16 cellular contexts compared by ENCODE assay signal in genomic region chr6:106309024-106309423, GRCh38. TPM values are rescaled to one million over a fixed set of nuclear protein-coding genes. Genes with fewer than 3 reads are reported as not detected.
DNase-seq lines count a peak whose midpoint lies in the region; ATAC-seq, FAIRE-seq and TF ChIP-seq lines count a peak whose summit lies in the region.
"Had no signal": no experiment of that assay in that cellular context is flagged by ENCODE, and none has a peak within 500 bp of the region (broad histone marks: within the 10 kb centered on the region; RNA-seq: fewer than 3 reads in every experiment).

No MANE protein-coding gene starts in this region.

- no peak overlapping the region for H3K27ac Mint-ChIP-seq in CD8-positive, alpha-beta memory T cell
- no peak overlapping the region for H3K27ac Mint-ChIP-seq in activated CD8-positive, alpha-beta T cell treated with anti-CD3 and anti-CD28 coated beads, Interleukin-2, amount 10 ng/mL, durations not matched to agents 7 days and 5 days
- H3K27ac Mint-ChIP-seq: CD8-positive, alpha-beta T cell; H9 had no signal

- TF ChIP-seq CTCF in HEK293 (tag by site-specific recombination; IDR thresholded peaks at IDR 0.05) (no peak), endothelial cell of umbilical vein (IDR thresholded peaks at IDR 0.05; ENCODE audit: extremely low read depth in 1 of 2, insufficient read depth in 1 of 2, low read depth in 1 of 2, low read length in 2 of 2) (no peak)

- H3K27me3 ChIP-seq in SJSA1 (replicated peaks) (no peaks in the 10 kb centered on the region), endothelial cell of umbilical vein (ENCODE audit: control insufficient read depth in 2 of 2, insufficient read depth in 2 of 2, low read length in 2 of 2) (no peaks in the 10 kb centered on the region)
- no peaks in the 10 kb centered on the region for H3K27me3 ChIP-seq in CD8-positive, alpha-beta memory T cell (ENCODE audit: insufficient read depth, low read length, poor library complexity, severe bottlenecking)
- H3K27me3 ChIP-seq: BLaER1 had no signal

- H4K20me1 ChIP-seq in endothelial cell of umbilical vein (replicated peaks; ENCODE audit: control insufficient read depth, extremely low read depth, insufficient read depth, low read length): peaks cover 2% of the 10 kb centered on the region

- CTCF ChIA-PET in HEK293 (lab: Yijun Ruan, JAX) (interaction anchor here (0.5 to 2.5 kb wide), 5 partner anchors 8 to 1323 kb away, joined by 3 to 19 read pairs (median 4); no protein-coding TSS in a partner anchor), endothelial cell of umbilical vein (lab: Charles Lee) (interaction anchor here (0.8 to 2.4 kb wide), 3 partner anchors 8 to 57 kb away, joined by 3 to 6 read pairs (median 6); no protein-coding TSS in a partner anchor)
- CTCF ChIA-PET in CD8-positive, alpha-beta memory T cell (lab: Charles Lee): no interaction called here
- CTCF ChIA-PET in activated CD8-positive, alpha-beta T cell treated with anti-CD3 and anti-CD28 coated beads, Interleukin-2, amount 10 ng/mL, durations not matched to agents 7 days and 5 days (lab: Charles Lee): interaction anchor here (0.7 to 2.1 kb wide), 4 partner anchors 8 to 223 kb away, joined by 3 to 10 read pairs (median 4); no protein-coding TSS in a partner anchor

- no peaks in the 10 kb centered on the region for H3K9me1 ChIP-seq in endothelial cell of umbilical vein (replicated peaks; ENCODE audit: control insufficient read depth, extremely low read depth, insufficient read depth, low read length)

- DNase-seq in SJSA1 (ENCODE audit: low read depth in 1 of 2, low spot score in 2 of 2) (no peak), endothelial cell of umbilical vein (ENCODE audit: low read depth, low spot score) (no peak), T-helper 9 cell (no peak)
- DNase-seq in activated CD8-positive, alpha-beta memory T cell treated with anti-CD3 and anti-CD28 coated beads, Interleukin-2, amount 50 U/mL, for 4 hours: no peak
- DNase-seq in CD8-positive, alpha-beta memory T cell: no peak
- DNase-seq in activated CD8-positive, alpha-beta T cell treated with anti-CD3 and anti-CD28 coated beads, Interleukin-2, amount 10 ng/mL, durations not matched to agents 7 days and 5 days: no peak
- DNase-seq: CD8-positive, alpha-beta T cell; DMS 273 treated with DMSO at 0.1 percent for 48 hours; H9; NCI-H1436; NCI-H2029; NCI-H2171; NCI-H446 treated with DMSO at 0.1 percent for 48 hours; OCI-M1 had no signal

- dilution Hi-C loops in endothelial cell of umbilical vein (cut with MboI; ENCODE audit: extremely low pct_ligation_motif_present, low sequenced_read_pairs): no loop called here

- peaks cover 0 to 61% (median 27%) of the 10 kb centered on the region in 3 donors for H3K36me3 Mint-ChIP-seq in CD8-positive, alpha-beta memory T cell
- peaks cover 45% of the 10 kb centered on the region for H3K36me3 Mint-ChIP-seq in activated CD8-positive, alpha-beta T cell treated with anti-CD3 and anti-CD28 coated beads, Interleukin-2, amount 10 ng/mL, durations not matched to agents 7 days and 5 days (ENCODE audit: low read depth)

- H3K4me3 Mint-ChIP-seq in CD8-positive, alpha-beta memory T cell: no peak overlapping the region
- H3K4me3 Mint-ChIP-seq in activated CD8-positive, alpha-beta T cell treated with anti-CD3 and anti-CD28 coated beads, Interleukin-2, amount 10 ng/mL, durations not matched to agents 7 days and 5 days: no peak overlapping the region
- H3K4me3 Mint-ChIP-seq: CD8-positive, alpha-beta T cell; H9 had no signal

- H3K4me1 Mint-ChIP-seq in CD8-positive, alpha-beta memory T cell: peaks cover 47 to 70% (median 70%) of the 10 kb centered on the region in 3 donors
- peaks cover 23% of the 10 kb centered on the region for H3K4me1 Mint-ChIP-seq in activated CD8-positive, alpha-beta T cell treated with anti-CD3 and anti-CD28 coated beads, Interleukin-2, amount 10 ng/mL, durations not matched to agents 7 days and 5 days (ENCODE audit: low read depth)

- ATAC-seq in activated CD8-positive, alpha-beta T cell treated with anti-CD3 and anti-CD28 coated beads, Interleukin-2, amount 10 ng/mL, durations not matched to agents 7 days and 5 days: no peak
- ATAC-seq: CD8-positive, alpha-beta T cell had no signal

- H3K27me3 Mint-ChIP-seq in CD8-positive, alpha-beta memory T cell: no peaks in the 10 kb centered on the region
- no peaks in the 10 kb centered on the region for H3K27me3 Mint-ChIP-seq in activated CD8-positive, alpha-beta T cell treated with anti-CD3 and anti-CD28 coated beads, Interleukin-2, amount 10 ng/mL, durations not matched to agents 7 days and 5 days (ENCODE audit: low read depth)

- no TSS peak for BruUV-seq in endothelial cell of umbilical vein (replicated peaks; lab: Mats Ljungman, UMichigan)

- no peak overlapping the region for H3K27ac ChIP-seq in HEK293 (ENCODE audit: extremely low read depth, low read depth, low read length)
- peak overlapping the region; percentile 70 for H3K27ac ChIP-seq in SJSA1
- H3K27ac ChIP-seq in endothelial cell of umbilical vein (ENCODE audit: insufficient read depth, low read depth, low read length): no peak overlapping the region
- no peak overlapping the region for H3K27ac ChIP-seq in CD8-positive, alpha-beta memory T cell (ENCODE audit: low read depth, low read length)
- H3K27ac ChIP-seq: BLaER1 had no signal

- no peak for TF ChIP-seq POLR2A in endothelial cell of umbilical vein (IDR thresholded peaks at IDR 0.05; ENCODE audit: low read depth, low read length)

- H3K9me3 ChIP-seq in HEK293 (ENCODE audit: control insufficient read depth, insufficient read depth, low read depth, low read length) (no peaks in the 10 kb centered on the region), SJSA1 (replicated peaks) (no peaks in the 10 kb centered on the region), endothelial cell of umbilical vein (replicated peaks; ENCODE audit: control insufficient read depth, insufficient read depth, low read length) (no peaks in the 10 kb centered on the region)
- H3K9me3 ChIP-seq in CD8-positive, alpha-beta memory T cell (ENCODE audit: low read length): no peaks in the 10 kb centered on the region
- H3K9me3 ChIP-seq: BLaER1 had no signal

- FAIRE-seq in endothelial cell of umbilical vein (lab: Jason Lieb, UNC): no peak

- H3K79me2 ChIP-seq in endothelial cell of umbilical vein (ENCODE audit: control insufficient read depth, insufficient read depth, low read length): peaks cover 51% of the 10 kb centered on the region

- POLR2A ChIA-PET in HEK293 (lab: Yijun Ruan, JAX): interaction anchor here (2.9 kb wide), 1 partner anchor 16 kb away, joined by 14 read pairs; the partner anchor contains the start of gene ATG5
- POLR2A ChIA-PET in endothelial cell of umbilical vein (lab: Charles Lee): no interaction called here
- POLR2A ChIA-PET in CD8-positive, alpha-beta memory T cell (lab: Charles Lee): no interaction called here
- POLR2A ChIA-PET in activated CD8-positive, alpha-beta T cell treated with anti-CD3 and anti-CD28 coated beads, Interleukin-2, amount 10 ng/mL, durations not matched to agents 7 days and 5 days (lab: Charles Lee): no interaction called here

- H3K36me3 ChIP-seq in HEK293 (ENCODE audit: control insufficient read depth in 2 of 2, insufficient read depth in 1 of 2, low read length in 2 of 2) (peaks cover 0 to 11% of the 10 kb centered on the region in 2 experiments), SJSA1 (peaks cover 45% of the 10 kb centered on the region), endothelial cell of umbilical vein (ENCODE audit: control insufficient read depth in 2 of 2, extremely low read depth in 1 of 2, insufficient read depth in 2 of 2, low read length in 2 of 2) (no peaks in the 10 kb centered on the region)
- peaks cover 4% of the 10 kb centered on the region for H3K36me3 ChIP-seq in CD8-positive, alpha-beta memory T cell (ENCODE audit: insufficient read depth, low read length)

- H3K9me3 Mint-ChIP-seq in CD8-positive, alpha-beta memory T cell: no peaks in the 10 kb centered on the region
- H3K9me3 Mint-ChIP-seq in activated CD8-positive, alpha-beta T cell treated with anti-CD3 and anti-CD28 coated beads, Interleukin-2, amount 10 ng/mL, durations not matched to agents 7 days and 5 days (ENCODE audit: insufficient read depth): no peaks in the 10 kb centered on the region
- H3K9me3 Mint-ChIP-seq: CD8-positive, alpha-beta T cell; H9 had no signal

- H3K4me3 ChIP-seq in HEK293 (ENCODE audit: low read depth, low read length) (no peak overlapping the region), SJSA1 (no peak overlapping the region), endothelial cell of umbilical vein (replicated peaks in 1 of 3; ENCODE audit: insufficient read depth in 1 of 3, low read depth in 1 of 3, low read length in 3 of 3) (no peak overlapping the region)
- H3K4me3 ChIP-seq in CD8-positive, alpha-beta memory T cell (ENCODE audit: low read length): no peak overlapping the region
- H3K4me3 ChIP-seq: BLaER1 had no signal

- H3K4me1 ChIP-seq in HEK293 (ENCODE audit: control insufficient read depth, insufficient read depth, low read length) (peaks cover 22% of the 10 kb centered on the region), SJSA1 (replicated peaks) (peaks cover 34% of the 10 kb centered on the region), endothelial cell of umbilical vein (ENCODE audit: control insufficient read depth, extremely low read depth, insufficient read depth, low read length) (peaks cover 26% of the 10 kb centered on the region)
- H3K4me1 ChIP-seq in CD8-positive, alpha-beta memory T cell (ENCODE audit: insufficient read depth, low read length): peaks cover 9% of the 10 kb centered on the region
- H3K4me1 ChIP-seq: BLaER1 had no signal

- intact Hi-C loops in endothelial cell of umbilical vein (cut with micrococcal nuclease): loop anchor here (10.0 kb wide), 2 partner anchors 314 to 404 kb away; no protein-coding TSS in a partner anchor

- H2AFZ ChIP-seq in endothelial cell of umbilical vein (ENCODE audit: low read depth, low read length): no peak overlapping the region

- no peak overlapping the region for H3K9ac ChIP-seq in endothelial cell of umbilical vein (replicated peaks; ENCODE audit: extremely low read depth, insufficient read depth, low read length)
- H3K9ac ChIP-seq: BLaER1 had no signal

- peak overlapping the region; percentile 17 for H3K4me2 ChIP-seq in endothelial cell of umbilical vein (ENCODE audit: insufficient read depth, low read length)
- H3K4me2 ChIP-seq: BLaER1 had no signal

RNA-seq across cellular contexts. Expression of gene ATG5, which starts 16.5 kb away (rescaled TPM):
- 57.9 and 68.7 TPM in 2 replicates for total RNA-seq in SJSA1 (2014; rRNA removed; shearing (Covaris generic))
- 32.8 and 35.9 TPM in 2 replicates for total RNA-seq in endothelial cell of umbilical vein
- polyA plus RNA-seq in endothelial cell of umbilical vein: 10.0 and 14.1 TPM in 2 replicates
- 18.2 and 20.5 TPM in 2 replicates for polyA plus RNA-seq in endothelial cell of umbilical vein (2011; cell fraction: cytosol; rRNA removed)
- 19.4 and 23.9 TPM in 2 replicates for polyA plus RNA-seq in endothelial cell of umbilical vein (2011; cell fraction: nucleus; rRNA removed)
- 26.7 and 32.4 TPM in 2 replicates for polyA plus RNA-seq in endothelial cell of umbilical vein (2012)
- 11.2 and 19.2 TPM in 2 replicates for polyA minus RNA-seq in endothelial cell of umbilical vein
- 9.8 TPM for polyA minus RNA-seq in endothelial cell of umbilical vein (2011; cell fraction: cytosol; rRNA and poly(A)+ RNA removed)
- 38.9 and 49.1 TPM in 2 replicates for polyA minus RNA-seq in endothelial cell of umbilical vein (2011; cell fraction: nucleus; rRNA and poly(A)+ RNA removed)
- 10 to 100 TPM; 44.5 to 45.0 TPM for total RNA-seq in CD8-positive, alpha-beta memory T cell
- polyA plus RNA-seq in CD8-positive, alpha-beta memory T cell: 39.0 TPM
- total RNA-seq in activated CD8-positive, alpha-beta T cell treated with anti-CD3 and anti-CD28 coated beads, Interleukin-2, amount 10 ng/mL, durations not matched to agents 7 days and 5 days: 10 to 100 TPM; 31.6 to 36.0 TPM

RNA-seq across cellular contexts. Expression of gene CRYBG1, which starts 51.5 kb away (rescaled TPM):
- 6.4 and 10.1 TPM in 2 replicates for total RNA-seq in SJSA1 (2014; rRNA removed; shearing (Covaris generic))
- 25.0 and 30.1 TPM in 2 replicates for total RNA-seq in endothelial cell of umbilical vein
- 3.1 and 4.1 TPM in 2 replicates for polyA plus RNA-seq in endothelial cell of umbilical vein
- polyA plus RNA-seq in endothelial cell of umbilical vein (2011; cell fraction: cytosol; rRNA removed): 3.4 and 3.7 TPM in 2 replicates
- 8.9 and 9.9 TPM in 2 replicates for polyA plus RNA-seq in endothelial cell of umbilical vein (2011; cell fraction: nucleus; rRNA removed)
- polyA plus RNA-seq in endothelial cell of umbilical vein (2012): 4.0 and 9.3 TPM in 2 replicates
- polyA minus RNA-seq in endothelial cell of umbilical vein: 11.6 and 12.6 TPM in 2 replicates
- 5.1 TPM for polyA minus RNA-seq in endothelial cell of umbilical vein (2011; cell fraction: cytosol; rRNA and poly(A)+ RNA removed)
- polyA minus RNA-seq in endothelial cell of umbilical vein (2011; cell fraction: nucleus; rRNA and poly(A)+ RNA removed): 13.5 and 15.4 TPM in 2 replicates
- total RNA-seq in CD8-positive, alpha-beta memory T cell: 10 to 100 TPM; 32.3 TPM
- polyA plus RNA-seq in CD8-positive, alpha-beta memory T cell: 19.4 TPM
- total RNA-seq in activated CD8-positive, alpha-beta T cell treated with anti-CD3 and anti-CD28 coated beads, Interleukin-2, amount 10 ng/mL, durations not matched to agents 7 days and 5 days: 10 to 100 TPM; 34.9 to 36.8 TPM
